Comparison of ENCODE assay signal across 1 cellular context in the genomic region with DNA sequence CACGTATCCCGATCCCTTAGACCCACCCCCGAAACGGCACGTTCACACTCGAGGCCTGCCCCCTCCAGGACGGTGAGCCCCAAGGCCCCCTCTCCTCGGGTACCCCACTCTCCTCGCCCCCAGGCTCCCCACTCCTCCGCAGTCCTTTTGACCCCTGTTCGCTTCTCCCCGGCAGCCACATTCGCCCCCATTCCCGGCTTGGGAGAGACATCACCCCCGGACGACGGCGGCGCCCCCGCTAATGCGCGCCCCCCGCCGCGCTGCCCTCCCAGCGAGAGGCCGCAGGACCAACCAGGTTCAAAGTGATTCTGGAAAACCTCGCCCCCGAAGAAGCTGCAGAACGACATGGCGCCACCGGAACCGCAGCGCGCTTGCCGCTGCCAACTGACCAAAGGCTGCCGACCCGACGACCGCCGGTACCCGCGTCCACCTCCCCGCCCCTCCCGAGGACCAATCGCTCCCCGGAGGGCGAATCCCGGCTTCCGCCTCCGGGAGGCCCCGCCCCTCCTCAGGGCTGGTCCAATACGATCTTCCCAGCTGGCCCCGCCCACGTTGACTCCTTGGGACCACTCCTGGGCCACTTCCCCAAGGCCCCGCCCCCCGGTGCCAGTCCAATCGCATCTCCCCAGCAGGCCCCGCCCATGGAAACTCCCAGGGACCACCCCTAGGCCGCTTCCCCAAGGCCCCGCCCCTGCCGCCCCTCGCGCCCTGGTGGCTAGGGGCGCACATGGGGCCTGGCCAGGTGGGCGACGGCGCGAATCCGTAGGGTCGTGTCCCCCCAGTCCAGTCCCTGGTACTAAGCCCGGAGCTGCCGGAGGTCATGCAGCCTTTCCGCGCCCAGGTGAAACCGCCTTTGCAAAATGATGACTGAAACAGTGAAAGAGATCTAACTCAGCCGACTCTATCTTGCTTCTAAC.
A peak's percentile ranks its signal among the peaks of the same experiment; 100 is the strongest.
TF ChIP-seq lines count a peak whose summit lies in the region.

A gene with protein sequence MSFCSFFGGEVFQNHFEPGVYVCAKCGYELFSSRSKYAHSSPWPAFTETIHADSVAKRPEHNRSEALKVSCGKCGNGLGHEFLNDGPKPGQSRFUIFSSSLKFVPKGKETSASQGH (minus strand): TSS at position 390 of the 917 bp plus-strand sequence. CDS start 43 bp downstream, at position 347.

TF ChIP-seq in WTC11, 78 proteins besides CTCF, POLR2A, EP300 and RAD21 (continued from another document):
- TF ChIP-seq, protein P1, sequence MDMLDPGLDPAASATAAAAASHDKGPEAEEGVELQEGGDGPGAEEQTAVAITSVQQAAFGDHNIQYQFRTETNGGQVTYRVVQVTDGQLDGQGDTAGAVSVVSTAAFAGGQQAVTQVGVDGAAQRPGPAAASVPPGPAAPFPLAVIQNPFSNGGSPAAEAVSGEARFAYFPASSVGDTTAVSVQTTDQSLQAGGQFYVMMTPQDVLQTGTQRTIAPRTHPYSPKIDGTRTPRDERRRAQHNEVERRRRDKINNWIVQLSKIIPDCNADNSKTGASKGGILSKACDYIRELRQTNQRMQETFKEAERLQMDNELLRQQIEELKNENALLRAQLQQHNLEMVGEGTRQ (CRISPR knock-in tag; IDR thresholded peaks at IDR 0.05): no peak; the same call in 1 of the 2 replicates
- TF ChIP-seq FOXJ3 (CRISPR knock-in tag; IDR thresholded peaks at IDR 0.05; ENCODE audit: borderline replicate concordance) (no peak), JUN (CRISPR knock-in tag; IDR thresholded peaks at IDR 0.05) (0 out of 2 replicates have a peak, but pooled peaks have one; percentile 28), SMAD3 (CRISPR knock-in tag; IDR thresholded peaks at IDR 0.05; ENCODE audit: borderline replicate concordance) (peak; percentile 75; the same call in 1 of the 2 replicates), SP1 (CRISPR knock-in tag; conservative IDR thresholded peaks at IDR 0.05) (peak; percentile 89), OVOL2 (CRISPR knock-in tag; IDR thresholded peaks at IDR 0.05; ENCODE audit: borderline replicate concordance) (no peak), NFE2L1 (CRISPR knock-in tag; IDR thresholded peaks at IDR 0.05) (peak; percentile 52; the same call in 1 of the 2 replicates), IRF2 (CRISPR knock-in tag; IDR thresholded peaks at IDR 0.05; ENCODE audit: borderline replicate concordance, low read depth) (no peak), RELA (CRISPR knock-in tag; IDR thresholded peaks at IDR 0.05; ENCODE audit: borderline replicate concordance) (0 out of 2 replicates have a peak, but pooled peaks have one; percentile 35), ZBTB21 (CRISPR knock-in tag; IDR thresholded peaks at IDR 0.05; ENCODE audit: borderline replicate concordance) (peak; percentile 78; the same call in 1 of the 2 replicates), ZNF416 (CRISPR knock-in tag; IDR thresholded peaks at IDR 0.05) (0 out of 2 replicates have a peak, but pooled peaks have one; percentile 62)
- TF ChIP-seq, protein P2, sequence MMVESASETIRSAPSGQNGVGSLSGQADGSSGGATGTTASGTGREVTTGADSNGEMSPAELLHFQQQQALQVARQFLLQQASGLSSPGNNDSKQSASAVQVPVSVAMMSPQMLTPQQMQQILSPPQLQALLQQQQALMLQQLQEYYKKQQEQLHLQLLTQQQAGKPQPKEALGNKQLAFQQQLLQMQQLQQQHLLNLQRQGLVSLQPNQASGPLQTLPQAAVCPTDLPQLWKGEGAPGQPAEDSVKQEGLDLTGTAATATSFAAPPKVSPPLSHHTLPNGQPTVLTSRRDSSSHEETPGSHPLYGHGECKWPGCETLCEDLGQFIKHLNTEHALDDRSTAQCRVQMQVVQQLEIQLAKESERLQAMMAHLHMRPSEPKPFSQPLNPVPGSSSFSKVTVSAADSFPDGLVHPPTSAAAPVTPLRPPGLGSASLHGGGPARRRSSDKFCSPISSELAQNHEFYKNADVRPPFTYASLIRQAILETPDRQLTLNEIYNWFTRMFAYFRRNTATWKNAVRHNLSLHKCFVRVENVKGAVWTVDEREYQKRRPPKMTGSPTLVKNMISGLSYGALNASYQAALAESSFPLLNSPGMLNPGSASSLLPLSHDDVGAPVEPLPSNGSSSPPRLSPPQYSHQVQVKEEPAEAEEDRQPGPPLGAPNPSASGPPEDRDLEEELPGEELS (CRISPR knock-in tag; IDR thresholded peaks at IDR 0.05): peak; percentile 86
- TF ChIP-seq, protein P3, sequence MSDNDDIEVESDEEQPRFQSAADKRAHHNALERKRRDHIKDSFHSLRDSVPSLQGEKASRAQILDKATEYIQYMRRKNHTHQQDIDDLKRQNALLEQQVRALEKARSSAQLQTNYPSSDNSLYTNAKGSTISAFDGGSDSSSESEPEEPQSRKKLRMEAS (CRISPR knock-in tag; IDR thresholded peaks at IDR 0.05): peak; percentile 98
- TF ChIP-seq, protein P4, sequence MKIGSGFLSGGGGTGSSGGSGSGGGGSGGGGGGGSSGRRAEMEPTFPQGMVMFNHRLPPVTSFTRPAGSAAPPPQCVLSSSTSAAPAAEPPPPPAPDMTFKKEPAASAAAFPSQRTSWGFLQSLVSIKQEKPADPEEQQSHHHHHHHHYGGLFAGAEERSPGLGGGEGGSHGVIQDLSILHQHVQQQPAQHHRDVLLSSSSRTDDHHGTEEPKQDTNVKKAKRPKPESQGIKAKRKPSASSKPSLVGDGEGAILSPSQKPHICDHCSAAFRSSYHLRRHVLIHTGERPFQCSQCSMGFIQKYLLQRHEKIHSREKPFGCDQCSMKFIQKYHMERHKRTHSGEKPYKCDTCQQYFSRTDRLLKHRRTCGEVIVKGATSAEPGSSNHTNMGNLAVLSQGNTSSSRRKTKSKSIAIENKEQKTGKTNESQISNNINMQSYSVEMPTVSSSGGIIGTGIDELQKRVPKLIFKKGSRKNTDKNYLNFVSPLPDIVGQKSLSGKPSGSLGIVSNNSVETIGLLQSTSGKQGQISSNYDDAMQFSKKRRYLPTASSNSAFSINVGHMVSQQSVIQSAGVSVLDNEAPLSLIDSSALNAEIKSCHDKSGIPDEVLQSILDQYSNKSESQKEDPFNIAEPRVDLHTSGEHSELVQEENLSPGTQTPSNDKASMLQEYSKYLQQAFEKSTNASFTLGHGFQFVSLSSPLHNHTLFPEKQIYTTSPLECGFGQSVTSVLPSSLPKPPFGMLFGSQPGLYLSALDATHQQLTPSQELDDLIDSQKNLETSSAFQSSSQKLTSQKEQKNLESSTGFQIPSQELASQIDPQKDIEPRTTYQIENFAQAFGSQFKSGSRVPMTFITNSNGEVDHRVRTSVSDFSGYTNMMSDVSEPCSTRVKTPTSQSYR (CRISPR knock-in tag; IDR thresholded peaks at IDR 0.05): no peak
- TF ChIP-seq, protein P5, sequence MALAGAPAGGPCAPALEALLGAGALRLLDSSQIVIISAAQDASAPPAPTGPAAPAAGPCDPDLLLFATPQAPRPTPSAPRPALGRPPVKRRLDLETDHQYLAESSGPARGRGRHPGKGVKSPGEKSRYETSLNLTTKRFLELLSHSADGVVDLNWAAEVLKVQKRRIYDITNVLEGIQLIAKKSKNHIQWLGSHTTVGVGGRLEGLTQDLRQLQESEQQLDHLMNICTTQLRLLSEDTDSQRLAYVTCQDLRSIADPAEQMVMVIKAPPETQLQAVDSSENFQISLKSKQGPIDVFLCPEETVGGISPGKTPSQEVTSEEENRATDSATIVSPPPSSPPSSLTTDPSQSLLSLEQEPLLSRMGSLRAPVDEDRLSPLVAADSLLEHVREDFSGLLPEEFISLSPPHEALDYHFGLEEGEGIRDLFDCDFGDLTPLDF (CRISPR knock-in tag; IDR thresholded peaks at IDR 0.05): 0 out of 2 replicates have a peak, but pooled peaks have one; percentile 66
- TF ChIP-seq, protein P6, sequence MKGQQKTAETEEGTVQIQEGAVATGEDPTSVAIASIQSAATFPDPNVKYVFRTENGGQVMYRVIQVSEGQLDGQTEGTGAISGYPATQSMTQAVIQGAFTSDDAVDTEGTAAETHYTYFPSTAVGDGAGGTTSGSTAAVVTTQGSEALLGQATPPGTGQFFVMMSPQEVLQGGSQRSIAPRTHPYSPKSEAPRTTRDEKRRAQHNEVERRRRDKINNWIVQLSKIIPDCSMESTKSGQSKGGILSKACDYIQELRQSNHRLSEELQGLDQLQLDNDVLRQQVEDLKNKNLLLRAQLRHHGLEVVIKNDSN (CRISPR knock-in tag; IDR thresholded peaks at IDR 0.05): peak; percentile 49; the same call in 1 of the 2 replicates
- TF ChIP-seq, protein P7, sequence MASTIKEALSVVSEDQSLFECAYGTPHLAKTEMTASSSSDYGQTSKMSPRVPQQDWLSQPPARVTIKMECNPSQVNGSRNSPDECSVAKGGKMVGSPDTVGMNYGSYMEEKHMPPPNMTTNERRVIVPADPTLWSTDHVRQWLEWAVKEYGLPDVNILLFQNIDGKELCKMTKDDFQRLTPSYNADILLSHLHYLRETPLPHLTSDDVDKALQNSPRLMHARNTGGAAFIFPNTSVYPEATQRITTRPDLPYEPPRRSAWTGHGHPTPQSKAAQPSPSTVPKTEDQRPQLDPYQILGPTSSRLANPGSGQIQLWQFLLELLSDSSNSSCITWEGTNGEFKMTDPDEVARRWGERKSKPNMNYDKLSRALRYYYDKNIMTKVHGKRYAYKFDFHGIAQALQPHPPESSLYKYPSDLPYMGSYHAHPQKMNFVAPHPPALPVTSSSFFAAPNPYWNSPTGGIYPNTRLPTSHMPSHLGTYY (CRISPR knock-in tag; IDR thresholded peaks at IDR 0.05): no peak
- TF ChIP-seq, protein P8, sequence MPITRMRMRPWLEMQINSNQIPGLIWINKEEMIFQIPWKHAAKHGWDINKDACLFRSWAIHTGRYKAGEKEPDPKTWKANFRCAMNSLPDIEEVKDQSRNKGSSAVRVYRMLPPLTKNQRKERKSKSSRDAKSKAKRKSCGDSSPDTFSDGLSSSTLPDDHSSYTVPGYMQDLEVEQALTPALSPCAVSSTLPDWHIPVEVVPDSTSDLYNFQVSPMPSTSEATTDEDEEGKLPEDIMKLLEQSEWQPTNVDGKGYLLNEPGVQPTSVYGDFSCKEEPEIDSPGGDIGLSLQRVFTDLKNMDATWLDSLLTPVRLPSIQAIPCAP (CRISPR knock-in tag; IDR thresholded peaks at IDR 0.05): peak; percentile 23; the same call in 1 of the 2 replicates
TF ChIP-seq in WTC11: peak in this region for 23.
